18 cellular contexts compared by ENCODE assay signal in the genomic region with DNA sequence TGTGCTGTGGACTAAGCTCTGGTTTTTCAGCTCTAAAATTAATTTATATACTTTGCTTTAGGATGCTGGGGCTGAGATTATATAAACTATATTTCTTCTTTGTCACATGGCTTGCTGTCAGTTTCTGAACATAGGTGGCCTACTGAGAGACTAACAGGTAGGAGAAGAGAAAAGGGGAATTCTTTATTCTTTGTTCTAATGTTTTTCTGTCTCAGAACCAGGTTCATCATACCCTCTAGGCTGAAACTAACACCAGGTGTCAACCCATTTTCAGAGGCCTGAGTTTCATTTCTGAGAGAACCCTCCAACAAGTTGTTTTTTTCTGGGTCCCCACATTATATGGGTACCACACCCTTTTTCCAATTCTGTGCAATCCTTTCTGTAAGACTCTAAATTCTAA.
DNase-seq lines count a peak whose midpoint lies in the region; ATAC-seq and TF ChIP-seq lines count a peak whose summit lies in the region.
"Had no signal": no experiment of that assay in that cellular context is flagged by ENCODE, and none has a peak within 500 bp of the region (broad histone marks: within the 10 kb centered on the region; RNA-seq: fewer than 3 reads in every experiment).

No MANE protein-coding gene starts in this region.

- H3K27me3 ChIP-seq in gastroesophageal sphincter: no peaks in the 10 kb centered on the region
- H3K27me3 ChIP-seq: transverse colon had no signal

- H3K36me3 Mint-ChIP-seq in CD14-positive monocyte: no peaks in the 10 kb centered on the region
- H3K36me3 Mint-ChIP-seq: immature natural killer cell had no signal

- no peaks in the 10 kb centered on the region for H3K36me3 ChIP-seq in gastroesophageal sphincter
- H3K36me3 ChIP-seq: transverse colon had no signal

- intact Hi-C loops in CD14-positive monocyte (cut with micrococcal nuclease): no loop called here

- TF ChIP-seq CTCF in CD14-positive monocyte (IDR thresholded peaks at IDR 0.05) (no peak), gastroesophageal sphincter (IDR thresholded peaks at IDR 0.05) (no peak)

- H3K9me3 Mint-ChIP-seq in CD14-positive monocyte: peaks cover 0 to 6% (median 5%) of the 10 kb centered on the region in 7 donors

- H3K27ac ChIP-seq in gastroesophageal sphincter: no peak overlapping the region
- H3K27ac ChIP-seq: transverse colon had no signal

- H3K4me3 ChIP-seq in gastroesophageal sphincter: no peak overlapping the region
- H3K4me3 ChIP-seq: transverse colon had no signal

- no peaks in the 10 kb centered on the region for H3K4me1 ChIP-seq in gastroesophageal sphincter
- H3K4me1 ChIP-seq: transverse colon had no signal

- DNase-seq in CD14-positive monocyte (ENCODE audit: low spot score): no peak
- no peak for DNase-seq in NCI-H2227 (lab: John Stamatoyannopoulos, UW; ENCODE audit: unreplicated experiment)
- no peak for DNase-seq in NCI-H774 (lab: John Stamatoyannopoulos, UW)
- DNase-seq: activated CD4-positive, alpha-beta T cell treated with anti-CD3 and anti-CD28 coated beads, Interleukin-2, amount 10 ng/mL, durations not matched to agents 7 days and 5 days; activated T-cell treated with anti-CD3 and anti-CD28 coated beads, Interleukin-2, amount 50 U/mL, for 48 hours; C1 segment of cervical spinal cord; DMS79 treated with DMSO at 0.1 percent for 48 hours; immature natural killer cell; mesendoderm; MV-4-11; Right ventricle myocardium superior; stimulated activated CD4-positive, alpha-beta T cell treated with anti-CD3 and anti-CD28 coated beads, Interleukin-4, amount 100 ng/mL, for 4 hours; transverse colon had no signal

- TF ChIP-seq POLR2A in gastroesophageal sphincter (IDR thresholded peaks at IDR 0.05): no peak

- no peak overlapping the region for H3K4me3 Mint-ChIP-seq in CD14-positive monocyte
- H3K4me3 Mint-ChIP-seq: activated CD4-positive, alpha-beta T cell treated with anti-CD3 and anti-CD28 coated beads, Interleukin-2, amount 10 ng/mL, durations not matched to agents 7 days and 5 days; central memory CD8-positive, alpha-beta T cell; immature natural killer cell had no signal

- no peaks in the 10 kb centered on the region for H3K27me3 Mint-ChIP-seq in CD14-positive monocyte (ENCODE audit: low read depth in 3 of 3)
- H3K27me3 Mint-ChIP-seq: activated CD4-positive, alpha-beta T cell treated with anti-CD3 and anti-CD28 coated beads, Interleukin-2, amount 10 ng/mL, durations not matched to agents 7 days and 5 days; central memory CD8-positive, alpha-beta T cell had no signal

- ATAC-seq in GM19351 (IDR thresholded peaks at IDR 0.05; ENCODE audit: unreplicated experiment) (peak; percentile 70), HG02571 (IDR thresholded peaks at IDR 0.05; ENCODE audit: unreplicated experiment) (peak; percentile 76), HG03135 (IDR thresholded peaks at IDR 0.05; ENCODE audit: unreplicated experiment) (peak; percentile 57), gastroesophageal sphincter (no peak)

- no peaks in the 10 kb centered on the region for H3K4me1 Mint-ChIP-seq in CD14-positive monocyte
- H3K4me1 Mint-ChIP-seq: activated CD4-positive, alpha-beta T cell treated with anti-CD3 and anti-CD28 coated beads, Interleukin-2, amount 10 ng/mL, durations not matched to agents 7 days and 5 days; central memory CD8-positive, alpha-beta T cell; immature natural killer cell had no signal

- no peak for TF ChIP-seq EP300 in gastroesophageal sphincter (IDR thresholded peaks at IDR 0.05)

- no peak overlapping the region for H3K27ac Mint-ChIP-seq in CD14-positive monocyte
- H3K27ac Mint-ChIP-seq: activated CD4-positive, alpha-beta T cell treated with anti-CD3 and anti-CD28 coated beads, Interleukin-2, amount 10 ng/mL, durations not matched to agents 7 days and 5 days; immature natural killer cell had no signal

- H3K9me3 ChIP-seq in gastroesophageal sphincter: no peaks in the 10 kb centered on the region
- H3K9me3 ChIP-seq: transverse colon had no signal
